ENCODE assay signal across 15 cellular contexts in genomic region chr1:170776147-170776734, GRCh38.
"Had no signal": no experiment of that assay in that cellular context is flagged by ENCODE, and none has a peak within 500 bp of the region (broad histone marks: within the 10 kb centered on the region; RNA-seq: fewer than 3 reads in every experiment).

No MANE protein-coding gene starts in this region.

- H3K4me3 Mint-ChIP-seq: activated CD4-positive, alpha-beta memory T cell treated with anti-CD3 and anti-CD28 coated beads, Interleukin-2, amount 10 ng/mL, durations not matched to agents 7 days and 5 days; activated CD4-positive, alpha-beta T cell treated with anti-CD3 and anti-CD28 coated beads for 36 hours; activated naive CD8-positive, alpha-beta T cell treated with anti-CD3 and anti-CD28 coated beads, Interleukin-2, amount 10 ng/mL, durations not matched to agents 7 days and 5 days; natural killer cell had no signal

- DNase-seq: activated CD4-positive, alpha-beta memory T cell treated with anti-CD3 and anti-CD28 coated beads, Interleukin-2, amount 10 ng/mL, durations not matched to agents 7 days and 5 days; activated CD4-positive, alpha-beta T cell treated with anti-CD3 and anti-CD28 coated beads for 36 hours; activated CD8-positive, alpha-beta memory T cell treated with anti-CD3 and anti-CD28 coated beads, Interleukin-2, amount 50 U/mL, for 4 hours; activated naive CD8-positive, alpha-beta T cell treated with anti-CD3 and anti-CD28 coated beads, Interleukin-2, amount 10 ng/mL, durations not matched to agents 7 days and 5 days; mammary epithelial cell; natural killer cell; occipital lobe; psoas muscle; stimulated activated CD4-positive, alpha-beta T cell treated with anti-CD3 and anti-CD28 coated beads, Interleukin-15, amount 100 ng/mL, for 24 hours; stimulated activated CD4-positive, alpha-beta T cell treated with anti-CD3 and anti-CD28 coated beads, Interleukin-4, amount 100 ng/mL, for 24 hours; T-helper 1 cell had no signal

- H3K27ac Mint-ChIP-seq: activated CD4-positive, alpha-beta memory T cell treated with anti-CD3 and anti-CD28 coated beads, Interleukin-2, amount 10 ng/mL, durations not matched to agents 7 days and 5 days; activated CD4-positive, alpha-beta T cell treated with anti-CD3 and anti-CD28 coated beads for 36 hours; activated naive CD8-positive, alpha-beta T cell treated with anti-CD3 and anti-CD28 coated beads, Interleukin-2, amount 10 ng/mL, durations not matched to agents 7 days and 5 days; natural killer cell had no signal

- H3K36me3 Mint-ChIP-seq: activated naive CD8-positive, alpha-beta T cell treated with anti-CD3 and anti-CD28 coated beads, Interleukin-2, amount 10 ng/mL, durations not matched to agents 7 days and 5 days; natural killer cell had no signal

- H3K9me3 Mint-ChIP-seq: activated CD4-positive, alpha-beta memory T cell treated with anti-CD3 and anti-CD28 coated beads, Interleukin-2, amount 10 ng/mL, durations not matched to agents 7 days and 5 days; activated naive CD8-positive, alpha-beta T cell treated with anti-CD3 and anti-CD28 coated beads, Interleukin-2, amount 10 ng/mL, durations not matched to agents 7 days and 5 days had no signal

- H3K4me3 ChIP-seq: ascending aorta, cardiac muscle cell, psoas muscle, tibial nerve, vagina had no signal

- H3K27me3 Mint-ChIP-seq: activated CD4-positive, alpha-beta memory T cell treated with anti-CD3 and anti-CD28 coated beads, Interleukin-2, amount 10 ng/mL, durations not matched to agents 7 days and 5 days; activated naive CD8-positive, alpha-beta T cell treated with anti-CD3 and anti-CD28 coated beads, Interleukin-2, amount 10 ng/mL, durations not matched to agents 7 days and 5 days had no signal

- H3K4me1 Mint-ChIP-seq: activated CD4-positive, alpha-beta memory T cell treated with anti-CD3 and anti-CD28 coated beads, Interleukin-2, amount 10 ng/mL, durations not matched to agents 7 days and 5 days; activated CD4-positive, alpha-beta T cell treated with anti-CD3 and anti-CD28 coated beads for 36 hours; activated naive CD8-positive, alpha-beta T cell treated with anti-CD3 and anti-CD28 coated beads, Interleukin-2, amount 10 ng/mL, durations not matched to agents 7 days and 5 days; natural killer cell had no signal

- ATAC-seq: activated CD4-positive, alpha-beta T cell treated with anti-CD3 and anti-CD28 coated beads for 36 hours; natural killer cell had no signal
